In genomic region chr3:186790261-186790981, GRCh38 we compare ENCODE assay signal across 1 cellular context.
TF ChIP-seq lines count a peak whose summit lies in the region.

No MANE protein-coding gene starts in this region.

TF ChIP-seq in HepG2, 621 proteins besides CTCF, POLR2A, EP300 and RAD21 (continued from another document and continues in another):
- no peak for TF ChIP-seq ZBTB42 (CRISPR knock-in tag; IDR thresholded peaks at IDR 0.05)
- TF ChIP-seq YEATS2 (CRISPR knock-in tag; IDR thresholded peaks at IDR 0.05; ENCODE audit: borderline replicate concordance) = no peak; the same call in 1 of the 2 replicates
- no peak for TF ChIP-seq ZNF614 (CRISPR knock-in tag; IDR thresholded peaks at IDR 0.05; ENCODE audit: borderline replicate concordance)
- no peak for TF ChIP-seq ZNF414 (CRISPR knock-in tag; IDR thresholded peaks at IDR 0.05)
- TF ChIP-seq PAF1 (CRISPR knock-in tag; IDR thresholded peaks at IDR 0.05) = peak; percentile 99
- no peak for TF ChIP-seq TCF7 (IDR thresholded peaks at IDR 0.05; ENCODE audit: low read depth)
- no peak for TF ChIP-seq ELF3 (CRISPR knock-in tag; IDR thresholded peaks at IDR 0.05)
- TF ChIP-seq, protein P1, sequence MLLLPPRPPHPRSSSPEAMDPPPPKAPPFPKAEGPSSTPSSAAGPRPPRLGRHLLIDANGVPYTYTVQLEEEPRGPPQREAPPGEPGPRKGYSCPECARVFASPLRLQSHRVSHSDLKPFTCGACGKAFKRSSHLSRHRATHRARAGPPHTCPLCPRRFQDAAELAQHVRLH (CRISPR knock-in tag; IDR thresholded peaks at IDR 0.05; ENCODE audit: borderline replicate concordance, low read depth) = 0 out of 2 replicates have a peak, but pooled peaks have one; percentile 42
- TF ChIP-seq HDAC6 (IDR thresholded peaks at IDR 0.05; ENCODE audit: low read depth, low read length) = no peak
- TF ChIP-seq, protein P2, sequence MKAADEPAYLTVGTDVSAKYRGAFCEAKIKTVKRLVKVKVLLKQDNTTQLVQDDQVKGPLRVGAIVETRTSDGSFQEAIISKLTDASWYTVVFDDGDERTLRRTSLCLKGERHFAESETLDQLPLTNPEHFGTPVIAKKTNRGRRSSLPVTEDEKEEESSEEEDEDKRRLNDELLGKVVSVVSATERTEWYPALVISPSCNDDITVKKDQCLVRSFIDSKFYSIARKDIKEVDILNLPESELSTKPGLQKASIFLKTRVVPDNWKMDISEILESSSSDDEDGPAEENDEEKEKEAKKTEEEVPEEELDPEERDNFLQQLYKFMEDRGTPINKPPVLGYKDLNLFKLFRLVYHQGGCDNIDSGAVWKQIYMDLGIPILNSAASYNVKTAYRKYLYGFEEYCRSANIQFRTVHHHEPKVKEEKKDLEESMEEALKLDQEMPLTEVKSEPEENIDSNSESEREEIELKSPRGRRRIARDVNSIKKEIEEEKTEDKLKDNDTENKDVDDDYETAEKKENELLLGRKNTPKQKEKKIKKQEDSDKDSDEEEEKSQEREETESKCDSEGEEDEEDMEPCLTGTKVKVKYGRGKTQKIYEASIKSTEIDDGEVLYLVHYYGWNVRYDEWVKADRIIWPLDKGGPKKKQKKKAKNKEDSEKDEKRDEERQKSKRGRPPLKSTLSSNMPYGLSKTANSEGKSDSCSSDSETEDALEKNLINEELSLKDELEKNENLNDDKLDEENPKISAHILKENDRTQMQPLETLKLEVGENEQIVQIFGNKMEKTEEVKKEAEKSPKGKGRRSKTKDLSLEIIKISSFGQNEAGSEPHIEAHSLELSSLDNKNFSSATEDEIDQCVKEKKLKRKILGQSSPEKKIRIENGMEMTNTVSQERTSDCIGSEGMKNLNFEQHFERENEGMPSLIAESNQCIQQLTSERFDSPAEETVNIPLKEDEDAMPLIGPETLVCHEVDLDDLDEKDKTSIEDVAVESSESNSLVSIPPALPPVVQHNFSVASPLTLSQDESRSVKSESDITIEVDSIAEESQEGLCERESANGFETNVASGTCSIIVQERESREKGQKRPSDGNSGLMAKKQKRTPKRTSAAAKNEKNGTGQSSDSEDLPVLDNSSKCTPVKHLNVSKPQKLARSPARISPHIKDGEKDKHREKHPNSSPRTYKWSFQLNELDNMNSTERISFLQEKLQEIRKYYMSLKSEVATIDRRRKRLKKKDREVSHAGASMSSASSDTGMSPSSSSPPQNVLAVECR (CRISPR knock-in tag; IDR thresholded peaks at IDR 0.05; ENCODE audit: borderline replicate concordance) = no peak
- TF ChIP-seq SETDB1 (CRISPR knock-in tag; IDR thresholded peaks at IDR 0.05; ENCODE audit: borderline replicate concordance) = no peak
- peak; percentile 11; the same call in 1 of the 2 replicates for TF ChIP-seq GATAD1 (CRISPR knock-in tag; IDR thresholded peaks at IDR 0.05)
- TF ChIP-seq POLR2AphosphoS5 (IDR thresholded peaks at IDR 0.05; ENCODE audit: low read depth, low read length) = peak; percentile 73
- no peak for TF ChIP-seq FOXP4 (CRISPR knock-in tag; IDR thresholded peaks at IDR 0.05)
- no peak for TF ChIP-seq ZNF839 (CRISPR knock-in tag; IDR thresholded peaks at IDR 0.05; ENCODE audit: borderline replicate concordance)
- TF ChIP-seq FOSL1 (CRISPR knock-in tag; IDR thresholded peaks at IDR 0.05; ENCODE audit: borderline replicate concordance) = no peak
- TF ChIP-seq TOE1 (CRISPR knock-in tag; IDR thresholded peaks at IDR 0.05) = no peak
- TF ChIP-seq ZNF563 (CRISPR knock-in tag; IDR thresholded peaks at IDR 0.05) = no peak
- peak; percentile 99 for TF ChIP-seq SSRP1 (CRISPR knock-in tag; IDR thresholded peaks at IDR 0.05)
- TF ChIP-seq, protein P3, sequence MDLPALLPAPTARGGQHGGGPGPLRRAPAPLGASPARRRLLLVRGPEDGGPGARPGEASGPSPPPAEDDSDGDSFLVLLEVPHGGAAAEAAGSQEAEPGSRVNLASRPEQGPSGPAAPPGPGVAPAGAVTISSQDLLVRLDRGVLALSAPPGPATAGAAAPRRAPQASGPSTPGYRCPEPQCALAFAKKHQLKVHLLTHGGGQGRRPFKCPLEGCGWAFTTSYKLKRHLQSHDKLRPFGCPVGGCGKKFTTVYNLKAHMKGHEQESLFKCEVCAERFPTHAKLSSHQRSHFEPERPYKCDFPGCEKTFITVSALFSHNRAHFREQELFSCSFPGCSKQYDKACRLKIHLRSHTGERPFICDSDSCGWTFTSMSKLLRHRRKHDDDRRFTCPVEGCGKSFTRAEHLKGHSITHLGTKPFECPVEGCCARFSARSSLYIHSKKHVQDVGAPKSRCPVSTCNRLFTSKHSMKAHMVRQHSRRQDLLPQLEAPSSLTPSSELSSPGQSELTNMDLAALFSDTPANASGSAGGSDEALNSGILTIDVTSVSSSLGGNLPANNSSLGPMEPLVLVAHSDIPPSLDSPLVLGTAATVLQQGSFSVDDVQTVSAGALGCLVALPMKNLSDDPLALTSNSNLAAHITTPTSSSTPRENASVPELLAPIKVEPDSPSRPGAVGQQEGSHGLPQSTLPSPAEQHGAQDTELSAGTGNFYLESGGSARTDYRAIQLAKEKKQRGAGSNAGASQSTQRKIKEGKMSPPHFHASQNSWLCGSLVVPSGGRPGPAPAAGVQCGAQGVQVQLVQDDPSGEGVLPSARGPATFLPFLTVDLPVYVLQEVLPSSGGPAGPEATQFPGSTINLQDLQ (CRISPR knock-in tag; IDR thresholded peaks at IDR 0.05) = peak; percentile 52; the same call in 1 of the 2 replicates
- TF ChIP-seq KDM2A (CRISPR knock-in tag; IDR thresholded peaks at IDR 0.05; ENCODE audit: borderline replicate concordance, low read depth) = 0 out of 2 replicates have a peak, but pooled peaks have one; percentile 38
- no peak for TF ChIP-seq FIP1L1 (IDR thresholded peaks at IDR 0.05; ENCODE audit: borderline replicate concordance, insufficient read depth, low read depth, low read length)
- no peak for TF ChIP-seq DR1 (CRISPR knock-in tag; IDR thresholded peaks at IDR 0.05)
- no peak for TF ChIP-seq NFKB2 (CRISPR knock-in tag; IDR thresholded peaks at IDR 0.05; ENCODE audit: borderline replicate concordance)
- TF ChIP-seq, protein P4, sequence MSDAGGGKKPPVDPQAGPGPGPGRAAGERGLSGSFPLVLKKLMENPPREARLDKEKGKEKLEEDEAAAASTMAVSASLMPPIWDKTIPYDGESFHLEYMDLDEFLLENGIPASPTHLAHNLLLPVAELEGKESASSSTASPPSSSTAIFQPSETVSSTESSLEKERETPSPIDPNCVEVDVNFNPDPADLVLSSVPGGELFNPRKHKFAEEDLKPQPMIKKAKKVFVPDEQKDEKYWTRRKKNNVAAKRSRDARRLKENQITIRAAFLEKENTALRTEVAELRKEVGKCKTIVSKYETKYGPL (CRISPR knock-in tag; IDR thresholded peaks at IDR 0.05) = no peak
- no peak for TF ChIP-seq UBTF (CRISPR knock-in tag; IDR thresholded peaks at IDR 0.05)
- TF ChIP-seq BORCS8-MEF2B (CRISPR knock-in tag; IDR thresholded peaks at IDR 0.05) = 0 out of 2 replicates have a peak, but pooled peaks have one; percentile 49
- no peak for TF ChIP-seq ZNF343 (CRISPR knock-in tag; IDR thresholded peaks at IDR 0.05)
- TF ChIP-seq CHD2 (IDR thresholded peaks at IDR 0.05; ENCODE audit: low read depth, low read length) = peak; percentile 49; the same call in 1 of the 2 replicates
- TF ChIP-seq SNAI1 (CRISPR knock-in tag; IDR thresholded peaks at IDR 0.05; ENCODE audit: borderline replicate concordance) = no peak
- TF ChIP-seq ZSCAN9 (CRISPR knock-in tag; IDR thresholded peaks at IDR 0.05; ENCODE audit: borderline replicate concordance) = 0 out of 2 replicates have a peak, but pooled peaks have one; percentile 45
- TF ChIP-seq NR2C2 (CRISPR knock-in tag; IDR thresholded peaks at IDR 0.05; ENCODE audit: borderline replicate concordance) = no peak
- 0 out of 2 replicates have a peak, but pooled peaks have one; percentile 15 for TF ChIP-seq BCL6 (CRISPR knock-in tag; IDR thresholded peaks at IDR 0.05)
- peak; percentile 40; the same call in 1 of the 2 replicates for TF ChIP-seq ZNF800 (CRISPR knock-in tag; IDR thresholded peaks at IDR 0.05)
- TF ChIP-seq, protein P5, sequence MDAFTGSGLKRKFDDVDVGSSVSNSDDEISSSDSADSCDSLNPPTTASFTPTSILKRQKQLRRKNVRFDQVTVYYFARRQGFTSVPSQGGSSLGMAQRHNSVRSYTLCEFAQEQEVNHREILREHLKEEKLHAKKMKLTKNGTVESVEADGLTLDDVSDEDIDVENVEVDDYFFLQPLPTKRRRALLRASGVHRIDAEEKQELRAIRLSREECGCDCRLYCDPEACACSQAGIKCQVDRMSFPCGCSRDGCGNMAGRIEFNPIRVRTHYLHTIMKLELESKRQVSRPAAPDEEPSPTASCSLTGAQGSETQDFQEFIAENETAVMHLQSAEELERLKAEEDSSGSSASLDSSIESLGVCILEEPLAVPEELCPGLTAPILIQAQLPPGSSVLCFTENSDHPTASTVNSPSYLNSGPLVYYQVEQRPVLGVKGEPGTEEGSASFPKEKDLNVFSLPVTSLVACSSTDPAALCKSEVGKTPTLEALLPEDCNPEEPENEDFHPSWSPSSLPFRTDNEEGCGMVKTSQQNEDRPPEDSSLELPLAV (CRISPR knock-in tag; conservative IDR thresholded peaks at IDR 0.05; ENCODE audit: low read depth) = no peak
- TF ChIP-seq, protein P6, sequence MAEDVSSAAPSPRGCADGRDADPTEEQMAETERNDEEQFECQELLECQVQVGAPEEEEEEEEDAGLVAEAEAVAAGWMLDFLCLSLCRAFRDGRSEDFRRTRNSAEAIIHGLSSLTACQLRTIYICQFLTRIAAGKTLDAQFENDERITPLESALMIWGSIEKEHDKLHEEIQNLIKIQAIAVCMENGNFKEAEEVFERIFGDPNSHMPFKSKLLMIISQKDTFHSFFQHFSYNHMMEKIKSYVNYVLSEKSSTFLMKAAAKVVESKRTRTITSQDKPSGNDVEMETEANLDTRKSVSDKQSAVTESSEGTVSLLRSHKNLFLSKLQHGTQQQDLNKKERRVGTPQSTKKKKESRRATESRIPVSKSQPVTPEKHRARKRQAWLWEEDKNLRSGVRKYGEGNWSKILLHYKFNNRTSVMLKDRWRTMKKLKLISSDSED (CRISPR knock-in tag; IDR thresholded peaks at IDR 0.05) = no peak
- no peak for TF ChIP-seq ZNF275 (CRISPR knock-in tag; IDR thresholded peaks at IDR 0.05; ENCODE audit: borderline replicate concordance)
- no peak for TF ChIP-seq KAT2B (IDR thresholded peaks at IDR 0.05; ENCODE audit: borderline replicate concordance, low read depth, low read length)
- no peak for TF ChIP-seq MAF1 (CRISPR knock-in tag; IDR thresholded peaks at IDR 0.05; ENCODE audit: borderline replicate concordance)
- TF ChIP-seq NR2F2 (IDR thresholded peaks at IDR 0.05; ENCODE audit: borderline replicate concordance, low read depth) = peak; percentile 24; the same call in 1 of the 2 replicates
